Comparison of ENCODE assay signal across 1 cellular context in genomic region chr13:71864094-71864980, GRCh38.
TF ChIP-seq lines count a peak whose summit lies in the region.

No MANE protein-coding gene starts in this region.

TF ChIP-seq in K562, 482 proteins besides CTCF, POLR2A, EP300 and RAD21:
- TF ChIP-seq SLC30A9 (CRISPR knock-in tag; IDR thresholded peaks at IDR 0.05): no peak
- TF ChIP-seq RBM39 (optimal IDR thresholded peaks at IDR 0.05; ENCODE audit: low read depth, low read length): no peak
- TF ChIP-seq FOXJ2 (tag; IDR thresholded peaks at IDR 0.05): 0 out of 2 replicates have a peak, but pooled peaks have one; percentile 16
- TF ChIP-seq KDM1A (IDR thresholded peaks at IDR 0.05): no peak
- TF ChIP-seq POLR2H (tag; IDR thresholded peaks at IDR 0.05; ENCODE audit: low read depth): no peak
- no peak for TF ChIP-seq ZNF551 (CRISPR knock-in tag; IDR thresholded peaks at IDR 0.05)
- no peak for TF ChIP-seq KDM5B (IDR thresholded peaks at IDR 0.05; ENCODE audit: insufficient replicate concordance, low read depth, low read length)
